ENCODE assay signal across 1 cellular context in genomic region chr17:42050360-42051012, GRCh38.
TF ChIP-seq lines count a peak whose summit lies in the region.

Gene C17orf113 (minus strand): TSS chr17:42050601. CDS start chr17:42043376, 7,225 bp downstream.

TF ChIP-seq in HepG2, 621 proteins besides CTCF, POLR2A, EP300 and RAD21 (continued from another document and continues in another):
- TF ChIP-seq PATZ1 (CRISPR knock-in tag; IDR thresholded peaks at IDR 0.05) (peak; percentile 99), TFDP1 (CRISPR knock-in tag; IDR thresholded peaks at IDR 0.05; ENCODE audit: borderline replicate concordance) (peak; percentile 34; the same call in 1 of the 2 replicates), SAFB2 (CRISPR knock-in tag; IDR thresholded peaks at IDR 0.05; ENCODE audit: borderline replicate concordance, low read depth) (peak; percentile 74; the same call in 1 of the 2 replicates), FOXP4 (CRISPR knock-in tag; IDR thresholded peaks at IDR 0.05) (no peak), PHF8 (CRISPR knock-in tag; IDR thresholded peaks at IDR 0.05) (peak; percentile 73), ZNF790 (CRISPR knock-in tag; IDR thresholded peaks at IDR 0.05; ENCODE audit: borderline replicate concordance) (no peak), ZNF605 (CRISPR knock-in tag; IDR thresholded peaks at IDR 0.05) (no peak), MYPOP (CRISPR knock-in tag; IDR thresholded peaks at IDR 0.05) (no peak), MED1 (CRISPR knock-in tag; IDR thresholded peaks at IDR 0.05) (peak; percentile 51; the same call in 1 of the 2 replicates), ZNF282 (IDR thresholded peaks at IDR 0.05; ENCODE audit: partially characterized antibody) (no peak), ISX (CRISPR knock-in tag; conservative IDR thresholded peaks at IDR 0.05) (no peak), HNF1A (IDR thresholded peaks at IDR 0.05; ENCODE audit: low read depth) (no peak), HNF1A (CRISPR knock-in tag; IDR thresholded peaks at IDR 0.05; ENCODE audit: borderline replicate concordance) (0 out of 2 replicates have a peak, but pooled peaks have one; percentile 36), CEBPB (IDR thresholded peaks at IDR 0.05; ENCODE audit: borderline replicate concordance, low read depth, low read length) (no peak), STAT6 (CRISPR knock-in tag; IDR thresholded peaks at IDR 0.05; ENCODE audit: borderline replicate concordance) (no peak), RBM22 (optimal IDR thresholded peaks at IDR 0.05; ENCODE audit: low read length) (no peak), HIVEP1 (CRISPR knock-in tag; IDR thresholded peaks at IDR 0.05) (no peak), KLF16 (CRISPR knock-in tag; IDR thresholded peaks at IDR 0.05) (peak in 1 of 2 experiments; percentile 47; a peak in 1 of 4 replicates), NFKBIZ (CRISPR knock-in tag; IDR thresholded peaks at IDR 0.05) (0 out of 2 replicates have a peak, but pooled peaks have one; percentile 11), RXRA (CRISPR knock-in tag; IDR thresholded peaks at IDR 0.05) (peak; percentile 31; the same call in 1 of the 2 replicates), ZKSCAN1 (IDR thresholded peaks at IDR 0.05; ENCODE audit: low read length) (no peak), ZNF331 (CRISPR knock-in tag; IDR thresholded peaks at IDR 0.05) (peak; percentile 53), SALL2 (CRISPR knock-in tag; IDR thresholded peaks at IDR 0.05) (peak; percentile 52; the same call in 1 of the 2 replicates), ZNF616 (CRISPR knock-in tag; IDR thresholded peaks at IDR 0.05; ENCODE audit: low read depth) (peak; percentile 76; the same call in 1 of the 2 replicates), KMT2A (CRISPR knock-in tag; IDR thresholded peaks at IDR 0.05) (0 out of 2 replicates have a peak, but pooled peaks have one; percentile 43), ZFP62 (CRISPR knock-in tag; IDR thresholded peaks at IDR 0.05) (no peak), ZBTB25 (CRISPR knock-in tag; IDR thresholded peaks at IDR 0.05) (no peak), ZNF646 (CRISPR knock-in tag; IDR thresholded peaks at IDR 0.05) (no peak), POGZ (CRISPR knock-in tag; IDR thresholded peaks at IDR 0.05) (peak; percentile 47; the same call in 1 of the 2 replicates), FOXA3 (CRISPR knock-in tag; IDR thresholded peaks at IDR 0.05) (0 out of 2 replicates have a peak, but pooled peaks have one; percentile 12), TSC22D2 (CRISPR knock-in tag; IDR thresholded peaks at IDR 0.05; ENCODE audit: borderline replicate concordance) (0 out of 2 replicates have a peak, but pooled peaks have one; percentile 48), SALL1 (CRISPR knock-in tag; IDR thresholded peaks at IDR 0.05) (peak; percentile 62), ZNF891 (CRISPR knock-in tag; IDR thresholded peaks at IDR 0.05) (peak; percentile 50; the same call in 1 of the 2 replicates), ZFX (CRISPR knock-in tag; IDR thresholded peaks at IDR 0.05; ENCODE audit: low read depth) (peak; percentile 69), MXD1 (CRISPR knock-in tag; IDR thresholded peaks at IDR 0.05) (peak; percentile 45; the same call in 1 of the 2 replicates), ZNF329 (CRISPR knock-in tag; IDR thresholded peaks at IDR 0.05; ENCODE audit: low read depth) (0 out of 2 replicates have a peak, but pooled peaks have one; percentile 47), ZNF33B (CRISPR knock-in tag; IDR thresholded peaks at IDR 0.05) (no peak), U2AF2 (IDR thresholded peaks at IDR 0.05; ENCODE audit: low read depth, low read length) (no peak), ZKSCAN8 (CRISPR knock-in tag; IDR thresholded peaks at IDR 0.05; ENCODE audit: borderline replicate concordance) (no peak)
